Comparison of ENCODE assay signal across 8 cellular contexts in the genomic region with DNA sequence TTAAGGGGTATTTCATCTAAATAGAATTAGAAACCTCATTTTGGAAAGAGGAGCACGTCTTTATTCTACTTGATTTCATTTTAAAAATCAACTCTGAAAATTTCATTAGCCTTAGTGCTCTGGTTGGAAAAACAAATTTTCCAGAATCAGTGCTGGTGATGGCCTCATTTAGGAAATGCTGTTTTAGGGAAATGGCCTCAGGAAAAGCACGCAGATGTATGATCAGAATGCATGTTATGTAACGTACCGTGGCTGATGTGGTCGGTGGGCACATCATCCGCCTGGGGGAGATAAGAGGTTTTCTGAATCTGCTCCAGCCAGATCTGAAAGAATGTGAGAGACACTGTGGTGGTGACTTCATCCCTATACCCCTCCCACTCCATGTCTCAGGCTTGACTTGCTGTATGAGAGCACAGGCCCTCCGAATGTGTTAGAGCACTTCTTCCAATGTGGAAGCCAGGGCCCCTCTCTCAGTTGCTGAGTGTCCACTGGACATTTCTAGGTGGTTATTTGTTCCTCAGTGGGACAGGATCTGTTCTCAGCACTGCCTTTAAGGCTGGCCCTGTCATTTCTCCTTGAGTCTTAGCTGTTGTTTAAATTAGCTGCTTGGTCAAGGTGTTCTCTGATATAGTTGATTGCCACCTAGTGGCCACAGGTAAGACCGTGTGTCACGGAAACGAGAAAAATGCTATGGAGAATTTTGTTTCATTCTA.
DNase-seq lines count a peak whose midpoint lies in the region; ATAC-seq and TF ChIP-seq lines count a peak whose summit lies in the region.

No MANE protein-coding gene starts in this region.

- H3K9me3 Mint-ChIP-seq in MCF 10A (ENCODE audit: unreplicated experiment), result no peaks in the 10 kb centered on the region

- TF ChIP-seq CTCF in SU-DHL-6 (IDR thresholded peaks at IDR 0.05; ENCODE audit: insufficient read depth, low read length, poor library complexity, severe bottlenecking) (peak; percentile 61), MCF 10A (IDR thresholded peaks at IDR 0.05; ENCODE audit: unreplicated experiment) (peak; percentile 62)

- no peaks in the 10 kb centered on the region for H3F3A ChIP-seq in SU-DHL-6 (ENCODE audit: insufficient read depth)

- H4K20me1 ChIP-seq in SU-DHL-6 (ENCODE audit: low read depth, low read length), result no peaks in the 10 kb centered on the region

- intact Hi-C loops in MCF 10A (cut with micrococcal nuclease), result loop anchor here (1.0 kb wide), 3 partner anchors 96 to 149 kb away; partner anchors contain the start of gene ARHGAP26

- no peak overlapping the region for H3K27ac Mint-ChIP-seq in MCF 10A (ENCODE audit: low read depth, unreplicated experiment)

- H3K9me2 ChIP-seq in SU-DHL-6 (replicated peaks; ENCODE audit: insufficient read depth, low read length), result no peaks in the 10 kb centered on the region

- no peak overlapping the region for H3K4me3 ChIP-seq in SU-DHL-6 (ENCODE audit: insufficient read depth, low read length, poor library complexity, severe bottlenecking)

- ATAC-seq in GM21737 (IDR thresholded peaks at IDR 0.05; ENCODE audit: unreplicated experiment), result peak; percentile 82

- no peaks in the 10 kb centered on the region for H3K79me2 ChIP-seq in SU-DHL-6 (ENCODE audit: insufficient read depth, low read length)

- H3K36me3 ChIP-seq in SU-DHL-6 (ENCODE audit: low read length), result no peaks in the 10 kb centered on the region

- no peak overlapping the region for H3K27ac ChIP-seq in SU-DHL-6 (ENCODE audit: low read depth, low read length)

- BruUV-seq in MCF 10A (replicated peaks; lab: Mats Ljungman, UMichigan), result no TSS peak

- POLR2A ChIA-PET in MCF 10A (lab: Yijun Ruan, JAX), result interaction anchor here (0.6 to 1.5 kb wide), 11 partner anchors 12 to 1149 kb away, joined by 3 to 11 read pairs (median 4); no protein-coding TSS in a partner anchor

- H3K36me3 Mint-ChIP-seq in MCF 10A (ENCODE audit: insufficient read depth, unreplicated experiment), result no peaks in the 10 kb centered on the region

- H3K27me3 Mint-ChIP-seq in MCF 10A (ENCODE audit: insufficient read depth, unreplicated experiment), result no peaks in the 10 kb centered on the region

- no peaks in the 10 kb centered on the region for H3K9me3 ChIP-seq in SU-DHL-6 (ENCODE audit: insufficient read depth, low read length)

- H3K27me3 ChIP-seq in SU-DHL-6 (ENCODE audit: low read length), result no peaks in the 10 kb centered on the region

- H2AFZ ChIP-seq in SU-DHL-6 (ENCODE audit: low read depth, low read length, severe bottlenecking), result no peak overlapping the region

- DNase-seq in NCI-H2029 (lab: John Stamatoyannopoulos, UW) (peak; percentile 72), NCI-H2029 treated with DMSO at 0.1 percent for 48 hours (lab: John Stamatoyannopoulos, UW) (no peak), Kasumi-1 (lab: John Stamatoyannopoulos, UW) (peak; percentile 74), MCF 10A (ENCODE audit: unreplicated experiment) (peak; percentile 84), kidney tubule cell (ENCODE audit: low spot score) (peak; percentile 80)
- peak; percentile 6 to 17 (median 8) for DNase-seq in stimulated activated CD4-positive, alpha-beta T cell treated with anti-CD3 and anti-CD28 coated beads, TNF-alpha, amount 100 ng/mL, for 24 hours (ENCODE audit: low read depth in 3 of 3)

- no peak overlapping the region for H3K4me3 Mint-ChIP-seq in MCF 10A (ENCODE audit: unreplicated experiment)

- peaks cover 44% of the 10 kb centered on the region for H3K4me1 Mint-ChIP-seq in MCF 10A (ENCODE audit: insufficient read depth, unreplicated experiment)

- no peak overlapping the region for H3K9ac ChIP-seq in SU-DHL-6 (ENCODE audit: low read length)

- CTCF ChIA-PET in MCF 10A (lab: Yijun Ruan, JAX), result interaction anchor here (0.6 to 26.6 kb wide), 34 partner anchors 8 to 1110 kb away, joined by 3 to 1942 read pairs (median 6); partner anchors contain the start of gene ARHGAP26

- no peak overlapping the region for H3K4me2 ChIP-seq in SU-DHL-6 (ENCODE audit: low read depth, low read length, poor library complexity, severe bottlenecking)
